Comparison of ENCODE assay signal across 8 cellular contexts in the genomic region with DNA sequence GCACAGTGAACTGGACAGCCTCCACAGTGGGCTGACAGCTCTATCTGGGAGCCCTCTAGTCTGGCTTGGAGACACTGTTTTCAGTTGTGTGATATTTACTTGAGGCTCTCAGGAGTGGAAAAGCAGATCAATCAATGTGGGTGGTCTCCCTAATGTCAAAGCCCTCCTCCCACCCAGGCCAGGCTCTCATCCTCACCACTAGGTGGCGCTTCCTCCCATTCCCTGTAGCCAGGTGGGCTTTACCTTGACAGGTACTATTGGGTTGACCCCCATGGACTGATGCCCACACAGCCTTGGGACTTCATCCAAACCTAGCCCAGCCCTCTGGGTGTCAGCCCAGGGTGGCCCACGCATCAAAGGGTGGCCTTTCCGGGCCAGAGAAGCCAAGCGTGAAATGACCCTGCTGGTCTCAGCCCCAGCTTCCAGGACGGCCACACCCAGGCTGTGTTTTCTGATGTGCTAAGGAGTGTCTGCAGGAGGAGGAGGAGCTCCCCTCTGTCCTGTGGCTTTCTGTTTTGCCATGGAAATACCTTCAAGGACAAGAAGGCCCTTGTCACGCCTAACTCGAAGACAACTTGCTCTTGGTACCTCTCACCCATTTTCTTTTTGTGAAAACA. TPM values are rescaled to one million over a fixed set of nuclear protein-coding genes. Genes with fewer than 3 reads are reported as not detected.
DNase-seq lines count a peak whose midpoint lies in the region; ATAC-seq, FAIRE-seq and TF ChIP-seq lines count a peak whose summit lies in the region.

No MANE protein-coding gene starts in this region.

- 69 to 77% methylated on average over 7 of the region's 7 CpGs for WGBS in pancreas, 2 donors

- POLR2A ChIA-PET in OCI-LY7 (lab: Charles Lee) = no interaction called here

- H3K27me3 ChIP-seq in colonic mucosa (no peaks in the 10 kb centered on the region), pancreas (peaks cover 0 to 2% (median 0%) of the 10 kb centered on the region in 4 donors)

- no peaks in the 10 kb centered on the region for H3K9me2 ChIP-seq in OCI-LY7 (ENCODE audit: insufficient read depth, low read length)

- FAIRE-seq in pancreas (lab: Jason Lieb, UNC) = no peak

- DNase-seq in OCI-LY7 (ENCODE audit: low spot score) (peak; percentile 38), colonic mucosa (peak; percentile 27), pancreas (no peak), retina (no peak), HT-29 (ENCODE audit: low spot score) (no peak), T-helper 2 cell (no peak)

- H3K4me2 ChIP-seq in OCI-LY7 (ENCODE audit: low read length) = no peak overlapping the region

- no peak overlapping the region for H3K4me3 ChIP-seq in OCI-LY7 (ENCODE audit: low read depth, low read length, poor library complexity, severe bottlenecking)
- no peak overlapping the region for H3K4me3 ChIP-seq in colonic mucosa
- no peak overlapping the region for H3K4me3 ChIP-seq in pancreas

- no TSS peak for BruUV-seq in OCI-LY7 (replicated peaks; lab: Mats Ljungman, UMichigan)

- CTCF ChIA-PET in OCI-LY7 (lab: Charles Lee; ENCODE audit: unreplicated experiment) = interaction anchor here (0.5 kb wide), 1 partner anchor 1254 kb away, joined by 6 read pairs; no protein-coding TSS in a partner anchor

- H3K9me3 ChIP-seq in OCI-LY7 (ENCODE audit: low read length) = no peaks in the 10 kb centered on the region
- H3K9me3 ChIP-seq in colonic mucosa = no peaks in the 10 kb centered on the region
- no peaks in the 10 kb centered on the region for H3K9me3 ChIP-seq in pancreas

- ATAC-seq in pancreas (peak in 1 of 4 donors; percentile 31), GM21390 (IDR thresholded peaks at IDR 0.05; ENCODE audit: unreplicated experiment) (no peak)

- no peaks in the 10 kb centered on the region for H3K36me3 ChIP-seq in OCI-LY7 (ENCODE audit: insufficient read depth, low read length)
- H3K36me3 ChIP-seq in colonic mucosa = no peaks in the 10 kb centered on the region
- no peaks in the 10 kb centered on the region for H3K36me3 ChIP-seq in pancreas

- no peaks in the 10 kb centered on the region for H3K79me2 ChIP-seq in OCI-LY7 (ENCODE audit: insufficient read depth, low read depth, low read length)

- H2AFZ ChIP-seq in OCI-LY7 (ENCODE audit: low read length) = no peak overlapping the region

- no peak overlapping the region for H3K9ac ChIP-seq in colonic mucosa (ENCODE audit: low read depth in 2 of 2, low read length in 2 of 2)

- TF ChIP-seq CTCF in GM12872 (IDR thresholded peaks at IDR 0.05; ENCODE audit: insufficient read depth, low read depth, low read length) (peak; percentile 89), OCI-LY7 (conservative IDR thresholded peaks at IDR 0.05; ENCODE audit: low read length) (peak; percentile 90), colonic mucosa (IDR thresholded peaks at IDR 0.05) (peak; percentile 23), pancreas (IDR thresholded peaks at IDR 0.05) (peak; percentile 15 to 45 (median 21))

- no peaks in the 10 kb centered on the region for H4K20me1 ChIP-seq in OCI-LY7 (ENCODE audit: insufficient read depth, low read length)

- no peak overlapping the region for H3K27ac ChIP-seq in OCI-LY7 (ENCODE audit: low read depth, low read length, poor library complexity, severe bottlenecking)
- no peak overlapping the region for H3K27ac ChIP-seq in colonic mucosa
- H3K27ac ChIP-seq in pancreas = no peak overlapping the region

- H3K4me1 ChIP-seq in OCI-LY7 (ENCODE audit: insufficient read depth, low read length, poor library complexity, severe bottlenecking) (no peaks in the 10 kb centered on the region), colonic mucosa (no peaks in the 10 kb centered on the region), pancreas (peaks cover 0 to 28% (median 8%) of the 10 kb centered on the region in 3 donors)

- intact Hi-C loops in OCI-LY7 (cut with micrococcal nuclease; ENCODE audit: unreplicated experiment) = no loop called here
- intact Hi-C loops in colonic mucosa (cut with DNase I) = no loop called here
- intact Hi-C loops in pancreas (cut with DNase I) = no loop called here

RNA-seq across cellular contexts. Expression of a gene that starts 54.0 kb away (rescaled TPM):
- not detected in 2 replicates for total RNA-seq in OCI-LY7 (2014; rRNA removed; shearing (Covaris generic))
- total RNA-seq in OCI-LY7 (2022) (not detected in 2 replicates), colonic mucosa (10 to 100 TPM in 1 of 2 donors, 1 to 10 TPM in 1; 9.4 to 12.8 TPM), pancreas (10 to 100 TPM in 1 of 6 donors, 1 to 10 TPM in 5; 1.0 to 13.2 (median 2.0) TPM)
- polyA plus RNA-seq in pancreas = 1 to 10 TPM; 5.2 to 5.5 TPM
- not detected in 2 replicates for total RNA-seq in HT-29 (2014; rRNA removed; shearing (Covaris generic))

Comparison
In these comparisons a context has a peak if more than half of its experiments do, and no peak if none do; other contexts are left out.
1. CTCF ChIP-seq: peak in every context shown above with its lines; median percentile 90 in OCI-LY7; 89 in GM12872; 23 in colonic mucosa; 21 in pancreas.
2. DNase-seq: peak in OCI-LY7 (single experiment) and colonic mucosa (single experiment); none in pancreas (0 of 6), retina (single experiment), HT-29 (single experiment) and T-helper 2 cell (0 of 5).